7 cellular contexts compared by ENCODE assay signal in genomic region chr19:461664-462551, GRCh38. TPM values are rescaled to one million over a fixed set of nuclear protein-coding genes. Genes with fewer than 3 reads are reported as not detected.
DNase-seq lines count a peak whose midpoint lies in the region; ATAC-seq and TF ChIP-seq lines count a peak whose summit lies in the region.
"Had no signal": no experiment of that assay in that cellular context is flagged by ENCODE, and none has a peak within 500 bp of the region (broad histone marks: within the 10 kb centered on the region; RNA-seq: fewer than 3 reads in every experiment).

No MANE protein-coding gene starts in this region.

- H3K4me3 ChIP-seq in effector memory CD4-positive, alpha-beta T cell (ENCODE audit: insufficient read depth, low read depth, low read length, poor library complexity, severe bottlenecking), result peak overlapping the region; percentile 42
- peak overlapping the region; percentile 41 for H3K4me3 ChIP-seq in psoas muscle

- H3K4me1 ChIP-seq in effector memory CD4-positive, alpha-beta T cell (ENCODE audit: control insufficient read depth, insufficient read depth, low read length, poor library complexity, severe bottlenecking), result peaks cover 9% of the 10 kb centered on the region
- no peaks in the 10 kb centered on the region for H3K4me1 ChIP-seq in psoas muscle

- peak; percentile 54 for DNase-seq in DMS 273 (lab: John Stamatoyannopoulos, UW; ENCODE audit: unreplicated experiment)
- DNase-seq in DMS 273 treated with DMSO at 0.1 percent for 48 hours (lab: John Stamatoyannopoulos, UW), result no peak
- no peak for DNase-seq in effector memory CD4-positive, alpha-beta T cell
- DNase-seq in psoas muscle, result no peak
- no peak for DNase-seq in Ammon's horn (ENCODE audit: low spot score)

- H3K36me3 ChIP-seq in effector memory CD4-positive, alpha-beta T cell (ENCODE audit: control insufficient read depth, insufficient read depth, low read length), result no peaks in the 10 kb centered on the region
- H3K36me3 ChIP-seq in psoas muscle (ENCODE audit: insufficient read depth in 1 of 2, low read depth in 1 of 2), result no peaks in the 10 kb centered on the region

- no peaks in the 10 kb centered on the region for H3K9me3 ChIP-seq in effector memory CD4-positive, alpha-beta T cell (ENCODE audit: control insufficient read depth, low read length)
- H3K9me3 ChIP-seq in psoas muscle, result no peaks in the 10 kb centered on the region

- no peak overlapping the region for H3K27ac ChIP-seq in effector memory CD4-positive, alpha-beta T cell (ENCODE audit: insufficient read depth, low read length, poor library complexity, severe bottlenecking)
- H3K27ac ChIP-seq in psoas muscle, result no peak overlapping the region

- WGBS in psoas muscle, 3 donors, result 6 to 13% (median 10%) methylated on average over 30 to 63 of the region's 63 CpGs

- peak; percentile 11 to 57 (median 36) for ATAC-seq in psoas muscle
- ATAC-seq in HG03196 (IDR thresholded peaks at IDR 0.05; ENCODE audit: unreplicated experiment), result no peak

- H3K27me3 ChIP-seq in effector memory CD4-positive, alpha-beta T cell (replicated peaks; ENCODE audit: control insufficient read depth, insufficient read depth, low read length, poor library complexity, severe bottlenecking), result peaks cover 27% of the 10 kb centered on the region
- peaks cover 0 to 24% (median 10%) of the 10 kb centered on the region in 3 donors for H3K27me3 ChIP-seq in psoas muscle (ENCODE audit: insufficient read depth in 3 of 3, low read length in 2 of 3)

- no peak for TF ChIP-seq CTCF in psoas muscle (IDR thresholded peaks at IDR 0.05)

- intact Hi-C loops in psoas muscle (cut with DNase I), result no loop called here

RNA-seq across cellular contexts. Expression of gene SHC2, which starts 1.1 kb away (rescaled TPM):
- total RNA-seq in psoas muscle, result 1 to 10 TPM; 4.5 to 9.7 (median 5.4) TPM
- polyA plus RNA-seq in psoas muscle, result 1 to 10 TPM; 2.2 to 2.8 (median 2.2) TPM
- total RNA-seq: T-helper 1 cell treated with Interleukin-12 subunit alpha and Interleukin-12 subunit beta and Interleukin-4 antibody, amounts not matched to agents 30 ng/mL and 1 ng/mL, for 36 hours had no signal

RNA-seq across cellular contexts. Expression of gene MADCAM1, which starts 34.4 kb away (rescaled TPM):
- under 1 TPM; 0.26 to 0.40 (median 0.35) TPM for total RNA-seq in psoas muscle
- polyA plus RNA-seq in psoas muscle, result 1 to 10 TPM in 1 of 3 donors, under 1 TPM in 2; 0.08 to 1.8 (median 0.33) TPM

RNA-seq across cellular contexts. Expression of gene TPGS1, which starts 45.4 kb away (rescaled TPM):
- 10 to 100 TPM in 2 of 4 donors, 1 to 10 TPM in 2; 8.9 to 16.3 (median 10.2) TPM for total RNA-seq in psoas muscle
- 10 to 100 TPM in 2 of 3 donors, 1 to 10 TPM in 1; 9.8 to 16.6 (median 12.6) TPM for polyA plus RNA-seq in psoas muscle

RNA-seq across cellular contexts. Expression of gene C2CD4C, which starts 53.0 kb away (rescaled TPM):
- 1 to 10 TPM in 3 of 4 donors, under 1 TPM in 1; 0.67 to 1.3 (median 1.1) TPM for total RNA-seq in psoas muscle
- under 1 TPM; 0.47 to 0.97 (median 0.73) TPM for polyA plus RNA-seq in psoas muscle
- total RNA-seq: T-helper 1 cell treated with Interleukin-12 subunit alpha and Interleukin-12 subunit beta and Interleukin-4 antibody, amounts not matched to agents 30 ng/mL and 1 ng/mL, for 36 hours had no signal
